Comparison of ENCODE assay signal across 1 cellular context in the genomic region with DNA sequence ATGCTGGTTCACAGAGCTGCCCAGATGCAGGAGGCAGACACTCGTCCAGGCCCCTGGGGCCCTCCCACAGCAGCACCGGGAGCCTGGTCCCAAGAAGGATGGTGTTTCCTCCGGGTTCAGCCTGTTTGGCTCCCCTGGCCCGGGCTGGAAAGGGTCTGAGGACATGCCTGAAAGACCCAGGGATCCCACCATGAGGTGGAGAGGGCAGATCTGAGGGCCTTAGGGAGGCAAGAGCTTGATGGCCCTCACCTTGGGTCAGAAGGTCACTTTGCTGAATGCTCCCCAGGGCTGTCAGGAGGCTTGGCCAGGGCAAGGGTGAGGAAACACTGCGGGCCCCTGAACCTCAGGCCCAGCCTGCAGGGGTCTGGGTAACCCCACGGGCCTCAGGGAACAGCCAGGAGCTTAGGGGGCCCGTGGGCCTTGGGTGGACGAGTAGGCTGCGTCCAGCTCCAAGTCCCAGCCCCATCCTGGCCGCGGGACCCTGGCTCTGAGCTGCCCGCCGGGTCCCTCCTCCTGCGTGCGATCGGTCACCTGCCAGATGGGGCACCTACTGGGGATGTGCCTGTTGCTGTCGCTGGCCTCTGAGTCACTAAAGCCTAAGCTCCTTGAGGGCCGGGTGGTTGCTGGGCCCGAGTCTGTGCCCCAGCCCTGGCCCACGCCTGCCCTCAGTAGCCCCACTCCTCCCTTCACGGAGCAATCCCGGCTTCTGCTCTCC.
TF ChIP-seq lines count a peak whose summit lies in the region.

No MANE protein-coding gene starts in this region.

TF ChIP-seq in IMR-90, 13 proteins besides CTCF, POLR2A, EP300 and RAD21:
- TF ChIP-seq CEBPB (IDR thresholded peaks at IDR 0.05; ENCODE audit: low read depth, low read length) (no peak), MAZ (IDR thresholded peaks at IDR 0.05; ENCODE audit: borderline replicate concordance, low read depth, low read length) (no peak), MAFK (IDR thresholded peaks at IDR 0.05; ENCODE audit: low read depth, low read length) (no peak), NFE2L2 (IDR thresholded peaks at IDR 0.05; ENCODE audit: low read depth, low read length) (no peak), CHD1 (IDR thresholded peaks at IDR 0.05; ENCODE audit: low read depth, low read length) (no peak), RCOR1 (IDR thresholded peaks at IDR 0.05; ENCODE audit: insufficient replicate concordance, low read length) (no peak), FOS (IDR thresholded peaks at IDR 0.05; ENCODE audit: low read depth, low read length) (no peak), MXI1 (IDR thresholded peaks at IDR 0.05; ENCODE audit: borderline replicate concordance, low read depth, low read length) (no peak), BHLHE40 (IDR thresholded peaks at IDR 0.05; ENCODE audit: low read depth, low read length) (no peak), RFX5 (IDR thresholded peaks at IDR 0.05; ENCODE audit: low read depth, low read length) (no peak), SMC3 (IDR thresholded peaks at IDR 0.05; ENCODE audit: low read depth, low read length) (no peak)
- TF ChIP-seq, protein P1, sequence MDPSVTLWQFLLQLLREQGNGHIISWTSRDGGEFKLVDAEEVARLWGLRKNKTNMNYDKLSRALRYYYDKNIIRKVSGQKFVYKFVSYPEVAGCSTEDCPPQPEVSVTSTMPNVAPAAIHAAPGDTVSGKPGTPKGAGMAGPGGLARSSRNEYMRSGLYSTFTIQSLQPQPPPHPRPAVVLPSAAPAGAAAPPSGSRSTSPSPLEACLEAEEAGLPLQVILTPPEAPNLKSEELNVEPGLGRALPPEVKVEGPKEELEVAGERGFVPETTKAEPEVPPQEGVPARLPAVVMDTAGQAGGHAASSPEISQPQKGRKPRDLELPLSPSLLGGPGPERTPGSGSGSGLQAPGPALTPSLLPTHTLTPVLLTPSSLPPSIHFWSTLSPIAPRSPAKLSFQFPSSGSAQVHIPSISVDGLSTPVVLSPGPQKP (IDR thresholded peaks at IDR 0.05; ENCODE audit: borderline replicate concordance, low read depth, low read length): no peak
- TF ChIP-seq, protein P2, sequence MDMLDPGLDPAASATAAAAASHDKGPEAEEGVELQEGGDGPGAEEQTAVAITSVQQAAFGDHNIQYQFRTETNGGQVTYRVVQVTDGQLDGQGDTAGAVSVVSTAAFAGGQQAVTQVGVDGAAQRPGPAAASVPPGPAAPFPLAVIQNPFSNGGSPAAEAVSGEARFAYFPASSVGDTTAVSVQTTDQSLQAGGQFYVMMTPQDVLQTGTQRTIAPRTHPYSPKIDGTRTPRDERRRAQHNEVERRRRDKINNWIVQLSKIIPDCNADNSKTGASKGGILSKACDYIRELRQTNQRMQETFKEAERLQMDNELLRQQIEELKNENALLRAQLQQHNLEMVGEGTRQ (IDR thresholded peaks at IDR 0.05; ENCODE audit: low read depth, low read length): no peak
